1 cellular context compared by ENCODE assay signal in genomic region chr20:3784863-3785239, GRCh38.
A peak's percentile ranks its signal among the peaks of the same experiment; 100 is the strongest.
TF ChIP-seq lines count a peak whose summit lies in the region.

No MANE protein-coding gene starts in this region.

TF ChIP-seq in K562, 482 proteins besides CTCF, POLR2A, EP300 and RAD21:
- TF ChIP-seq HDAC1 (IDR thresholded peaks at IDR 0.05) (0 out of 4 replicates have a peak, but pooled peaks of 1 of the 2 experiments have one; percentile 10), POLR2B (IDR thresholded peaks at IDR 0.05; ENCODE audit: low read depth, partially characterized antibody) (peak; percentile 32), ZBTB2 (IDR thresholded peaks at IDR 0.05) (peak; percentile 31; the same call in 1 of the 2 replicates), SUPT5H (IDR thresholded peaks at IDR 0.05) (peak; percentile 39; the same call in 1 of the 2 replicates), MNT (conservative IDR thresholded peaks at IDR 0.05) (no peak), AFF1 (IDR thresholded peaks at IDR 0.05; ENCODE audit: low read depth in 1 of 2, partially characterized antibody in 2 of 2) (no peak), KDM5B (IDR thresholded peaks at IDR 0.05; ENCODE audit: insufficient replicate concordance, low read depth, low read length) (peak; percentile 9), CREB1 (IDR thresholded peaks at IDR 0.05) (no peak), CREB1 (CRISPR knock-in tag; IDR thresholded peaks at IDR 0.05) (no peak), ZNF263 (CRISPR knock-in tag; IDR thresholded peaks at IDR 0.05; ENCODE audit: borderline replicate concordance) (peak; percentile 95; the same call in 1 of the 2 replicates), THAP12 (CRISPR knock-in tag; IDR thresholded peaks at IDR 0.05) (no peak)
